In the genomic region with DNA sequence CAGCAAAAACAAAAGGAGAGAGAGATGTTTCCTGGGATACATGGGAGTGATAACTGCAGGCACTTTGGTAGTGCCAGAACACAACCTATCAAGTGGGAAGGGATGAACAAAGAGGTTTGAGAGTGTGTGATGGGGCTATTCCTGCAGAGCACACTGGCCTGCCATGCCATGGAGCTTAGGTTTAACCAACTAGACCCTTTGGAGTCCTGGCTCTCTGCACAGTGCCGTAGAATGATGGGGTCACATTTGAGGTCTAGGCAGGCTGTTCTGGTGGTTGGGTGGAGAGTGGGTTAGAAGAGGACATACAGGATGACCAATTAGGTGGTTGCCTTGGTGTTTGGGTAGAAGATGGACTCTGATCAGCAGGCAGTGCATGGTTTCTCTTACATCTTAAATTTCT, we compare ENCODE assay signal across 24 cellular contexts.
"Had no signal": no experiment of that assay in that cellular context is flagged by ENCODE, and none has a peak within 500 bp of the region (broad histone marks: within the 10 kb centered on the region; RNA-seq: fewer than 3 reads in every experiment).

No MANE protein-coding gene starts in this region.

- H3K9me3 ChIP-seq: SJSA1 had no signal

- H3K4me3 ChIP-seq: K562, SJSA1, SK-N-MC had no signal

- H3K4me1 Mint-ChIP-seq: IgD-negative memory B cell had no signal

- H3K36me3 ChIP-seq: SJSA1 had no signal

- H3K9ac ChIP-seq: KMS-11 had no signal

- DNase-seq: Kasumi-1, MM.1S, NCI-H1092 treated with DMSO at 0.1 percent for 48 hours, NCI-H1417, NCI-H1436 treated with DMSO at 0.1 percent for 48 hours, NCI-H1694, NCI-H187 treated with DMSO at 0.1 percent for 48 hours, NCI-H2029 treated with DMSO at 0.1 percent for 48 hours, NCI-H2171, NCI-H226, NCI-H446, NCI-H510A, NCI-H524 treated with DMSO at 0.1 percent for 48 hours, NCI-H69, NCI-H774, Right ventricle myocardium superior, RPMI8226, SIG-M5 had no signal

- ATAC-seq: K562 had no signal

- H3K4me2 ChIP-seq: KMS-11 had no signal

- H3K27ac ChIP-seq: HL-60, KMS-11, SJSA1, SK-N-MC had no signal

- H3K4me3 Mint-ChIP-seq: IgD-negative memory B cell had no signal

- H3K27ac Mint-ChIP-seq: IgD-negative memory B cell had no signal
